16 cellular contexts compared by ENCODE assay signal in genomic region chr3:10047876-10048275, GRCh38. TPM values are rescaled to one million over a fixed set of nuclear protein-coding genes. Genes with fewer than 3 reads are reported as not detected.
DNase-seq lines count a peak whose midpoint lies in the region; ATAC-seq, FAIRE-seq and TF ChIP-seq lines count a peak whose summit lies in the region.
"Had no signal": no experiment of that assay in that cellular context is flagged by ENCODE, and none has a peak within 500 bp of the region (broad histone marks: within the 10 kb centered on the region; RNA-seq: fewer than 3 reads in every experiment).

No MANE protein-coding gene starts in this region.

- no peak overlapping the region for H3K4me2 ChIP-seq in osteoblast (ENCODE audit: insufficient read depth, low read length)
- H3K4me2 ChIP-seq: BLaER1 treated with 17β-estradiol and CSF1 and Interleukin-3, amounts not matched to agents 10 nM and 100 nM had no signal

- FAIRE-seq in H54 (lab: Jason Lieb, UNC), result peak; percentile 6
- FAIRE-seq: GM12892, GM18507, HTR-8/SVneo had no signal

- H3K79me2 ChIP-seq in osteoblast (ENCODE audit: insufficient read depth, low read length), result no peaks in the 10 kb centered on the region

- in situ Hi-C loops in T47D (cut with HindIII; ENCODE audit: low pct_unique_long_range_greater_than_20kb, low sequenced_read_pairs), result no loop called here

- H3K4me3 ChIP-seq in osteoblast (ENCODE audit: insufficient read depth, low read length), result no peak overlapping the region
- H3K4me3 ChIP-seq: BLaER1 treated with 17β-estradiol and CSF1 and Interleukin-3, amounts not matched to agents 10 nM and 100 nM; GM23248 had no signal

- H3K27me3 ChIP-seq in osteoblast (ENCODE audit: insufficient read depth, low read length), result no peaks in the 10 kb centered on the region
- H3K27me3 ChIP-seq: BLaER1 treated with 17β-estradiol and CSF1 and Interleukin-3, amounts not matched to agents 10 nM and 100 nM had no signal

- TF ChIP-seq CTCF in osteoblast (IDR thresholded peaks at IDR 0.05; ENCODE audit: extremely low read depth, low read depth, low read length), result no peak

- no peaks in the 10 kb centered on the region for H3K4me1 ChIP-seq in osteoblast (ENCODE audit: insufficient read depth, low read length)
- H3K4me1 ChIP-seq: BLaER1 treated with 17β-estradiol and CSF1 and Interleukin-3, amounts not matched to agents 10 nM and 100 nM had no signal

- no peak for ATAC-seq in HG03039 (IDR thresholded peaks at IDR 0.05; ENCODE audit: unreplicated experiment)
- ATAC-seq: CD8-positive, alpha-beta T cell had no signal

- no peak for TF ChIP-seq POLR2A in H54 (IDR thresholded peaks at IDR 0.05; ENCODE audit: low read depth, low read length)

- DNase-seq in H54 (ENCODE audit: insufficient read length, low spot score), result no peak
- peak; percentile 40 to 65 for DNase-seq in T47D (ENCODE audit: low read depth in 1 of 2, low spot score in 1 of 2)
- peak; percentile 23 for DNase-seq in fibroblast of gingiva (ENCODE audit: low read depth)
- no peak for DNase-seq in osteoblast (ENCODE audit: insufficient read length, low spot score, missing footprints)
- no peak for DNase-seq in GF-D8 (lab: John Stamatoyannopoulos, UW)
- DNase-seq: Calu3; CD8-positive, alpha-beta T cell; DMS79 treated with DMSO at 0.1 percent for 48 hours; GM23248; HCEC 1CT; IMR-90 had no signal

- H2AFZ ChIP-seq in osteoblast (ENCODE audit: low read length), result peak overlapping the region; percentile 60
- H2AFZ ChIP-seq: GM23248 had no signal

- no peaks in the 10 kb centered on the region for H4K20me1 ChIP-seq in osteoblast (ENCODE audit: insufficient read depth, low read length)
- H4K20me1 ChIP-seq: BLaER1 treated with 17β-estradiol and CSF1 and Interleukin-3, amounts not matched to agents 10 nM and 100 nM had no signal

- H3K27ac ChIP-seq in osteoblast (ENCODE audit: low read depth, low read length), result peak overlapping the region; percentile 51
- H3K27ac ChIP-seq: BLaER1 treated with 17β-estradiol and CSF1 and Interleukin-3, amounts not matched to agents 10 nM and 100 nM; GM23248 had no signal

- H3K36me3 ChIP-seq in osteoblast (ENCODE audit: insufficient read depth, low read length), result peaks cover 7% of the 10 kb centered on the region

- no peaks in the 10 kb centered on the region for H3K9me3 ChIP-seq in osteoblast (ENCODE audit: low read depth, low read length)
- H3K9me3 ChIP-seq: BLaER1 treated with 17β-estradiol and CSF1 and Interleukin-3, amounts not matched to agents 10 nM and 100 nM had no signal

RNA-seq across cellular contexts. Expression of gene FANCD2, which starts 21.6 kb away (rescaled TPM):
- 3.2 and 6.2 TPM in 2 replicates for total RNA-seq in osteoblast

Comparison
In these comparisons a context has a peak if more than half of its experiments do, and no peak if none do; other contexts are left out.
1. DNase-seq: peak in T47D (2 of 2) and fibroblast of gingiva (single experiment); none in H54 (single experiment), osteoblast (single experiment) and GF-D8 (single experiment).